1 cellular context compared by ENCODE assay signal in genomic region chr12:104956870-104957301, GRCh38.
A peak's percentile ranks its signal among the peaks of the same experiment; 100 is the strongest.
TF ChIP-seq lines count a peak whose summit lies in the region.

No MANE protein-coding gene starts in this region.

TF ChIP-seq in K562, 482 proteins besides CTCF, POLR2A, EP300 and RAD21:
- TF ChIP-seq CBX2 (IDR thresholded peaks at IDR 0.05; ENCODE audit: insufficient read depth, low read length, poor library complexity, severe bottlenecking) (peak; percentile 72), FOXK2 (conservative IDR thresholded peaks at IDR 0.05 in 1 of 2, IDR thresholded peaks at IDR 0.05 in 1 of 2; ENCODE audit: low read depth in 2 of 2) (no peak), SPI1 (IDR thresholded peaks at IDR 0.05; ENCODE audit: borderline replicate concordance, low read depth, low read length) (peak; percentile 27; the same call in 1 of the 2 replicates)
